Comparison of ENCODE assay signal across 17 cellular contexts in genomic region chr2:238105506-238106338, GRCh38. TPM values are rescaled to one million over a fixed set of nuclear protein-coding genes. Genes with fewer than 3 reads are reported as not detected.
DNase-seq lines count a peak whose midpoint lies in the region; ATAC-seq and TF ChIP-seq lines count a peak whose summit lies in the region.
"Had no signal": no experiment of that assay in that cellular context is flagged by ENCODE, and none has a peak within 500 bp of the region (broad histone marks: within the 10 kb centered on the region; RNA-seq: fewer than 3 reads in every experiment).

No MANE protein-coding gene starts in this region.

- H3K36me3 ChIP-seq in left lung (no peaks in the 10 kb centered on the region), prostate gland (no peaks in the 10 kb centered on the region)
- H3K36me3 ChIP-seq: ascending aorta had no signal

- H3K4me3 ChIP-seq in left lung = no peak overlapping the region
- no peak overlapping the region for H3K4me3 ChIP-seq in prostate gland
- H3K4me3 ChIP-seq: ascending aorta had no signal

- intact Hi-C loops in activated naive CD4-positive, alpha-beta T cell treated with anti-CD3 and anti-CD28 coated beads for 36 hours (cut with micrococcal nuclease) = loop anchor here (2.0 kb wide), 1 partner anchor 247 kb away; the partner anchor contains the start of gene RAMP1
- intact Hi-C loops in left lung (cut with DNase I) = no loop called here
- intact Hi-C loops in prostate gland (cut with DNase I) = no loop called here

- CTCF ChIA-PET in activated naive CD4-positive, alpha-beta T cell treated with anti-CD3 and anti-CD28 coated beads, Interleukin-2, amount 10 ng/mL, durations not matched to agents 7 days and 5 days (lab: Charles Lee) = interaction anchor here (0.9 to 1.1 kb wide), 2 partner anchors 34 to 37 kb away, joined by 3 to 4 read pairs; no protein-coding TSS in a partner anchor
- CTCF ChIA-PET in activated naive CD4-positive, alpha-beta T cell treated with anti-CD3 and anti-CD28 coated beads for 36 hours (lab: Charles Lee) = no interaction called here

- WGBS in prostate gland = 90% methylated on average over 28 of the region's 28 CpGs

- H3K36me3 Mint-ChIP-seq in activated naive CD4-positive, alpha-beta T cell treated with anti-CD3 and anti-CD28 coated beads, Interleukin-2, amount 10 ng/mL, durations not matched to agents 7 days and 5 days = no peaks in the 10 kb centered on the region
- H3K36me3 Mint-ChIP-seq in activated naive CD4-positive, alpha-beta T cell treated with anti-CD3 and anti-CD28 coated beads for 36 hours (ENCODE audit: low read depth) = no peaks in the 10 kb centered on the region
- no peaks in the 10 kb centered on the region for H3K36me3 Mint-ChIP-seq in type B pancreatic cell

- H3K27me3 Mint-ChIP-seq in activated naive CD4-positive, alpha-beta T cell treated with anti-CD3 and anti-CD28 coated beads, Interleukin-2, amount 10 ng/mL, durations not matched to agents 7 days and 5 days = peaks cover 4% of the 10 kb centered on the region
- H3K27me3 Mint-ChIP-seq in activated naive CD4-positive, alpha-beta T cell treated with anti-CD3 and anti-CD28 coated beads for 36 hours (ENCODE audit: low read depth) = no peaks in the 10 kb centered on the region
- no peaks in the 10 kb centered on the region for H3K27me3 Mint-ChIP-seq in type B pancreatic cell

- no peaks in the 10 kb centered on the region for H3K9me3 Mint-ChIP-seq in activated naive CD4-positive, alpha-beta T cell treated with anti-CD3 and anti-CD28 coated beads, Interleukin-2, amount 10 ng/mL, durations not matched to agents 7 days and 5 days
- no peaks in the 10 kb centered on the region for H3K9me3 Mint-ChIP-seq in activated naive CD4-positive, alpha-beta T cell treated with anti-CD3 and anti-CD28 coated beads for 36 hours
- H3K9me3 Mint-ChIP-seq in type B pancreatic cell = no peaks in the 10 kb centered on the region
- H3K9me3 Mint-ChIP-seq: neural crest cell had no signal

- peaks cover 22% of the 10 kb centered on the region for H3K4me1 Mint-ChIP-seq in activated naive CD4-positive, alpha-beta T cell treated with anti-CD3 and anti-CD28 coated beads, Interleukin-2, amount 10 ng/mL, durations not matched to agents 7 days and 5 days
- peaks cover 10% of the 10 kb centered on the region for H3K4me1 Mint-ChIP-seq in activated naive CD4-positive, alpha-beta T cell treated with anti-CD3 and anti-CD28 coated beads for 36 hours (ENCODE audit: low read depth)
- H3K4me1 Mint-ChIP-seq in type B pancreatic cell (ENCODE audit: unreplicated experiment) = peaks cover 3% of the 10 kb centered on the region

- TF ChIP-seq CTCF in left lung (IDR thresholded peaks at IDR 0.05) (no peak), type B pancreatic cell (conservative IDR thresholded peaks at IDR 0.05) (no peak), prostate gland (IDR thresholded peaks at IDR 0.05) (no peak)

- H3K9me3 ChIP-seq in left lung (no peaks in the 10 kb centered on the region), prostate gland (no peaks in the 10 kb centered on the region)
- H3K9me3 ChIP-seq: ascending aorta had no signal

- no peak overlapping the region for H3K4me3 Mint-ChIP-seq in activated naive CD4-positive, alpha-beta T cell treated with anti-CD3 and anti-CD28 coated beads, Interleukin-2, amount 10 ng/mL, durations not matched to agents 7 days and 5 days
- no peak overlapping the region for H3K4me3 Mint-ChIP-seq in activated naive CD4-positive, alpha-beta T cell treated with anti-CD3 and anti-CD28 coated beads for 36 hours
- H3K4me3 Mint-ChIP-seq in type B pancreatic cell = no peak overlapping the region
- H3K4me3 Mint-ChIP-seq: neural crest cell had no signal

- no peak for TF ChIP-seq POLR2A in prostate gland (IDR thresholded peaks at IDR 0.05)

- DNase-seq in activated naive CD4-positive, alpha-beta T cell treated with anti-CD3 and anti-CD28 coated beads, Interleukin-2, amount 10 ng/mL, durations not matched to agents 7 days and 5 days = peak; percentile 19
- no peak for DNase-seq in activated naive CD4-positive, alpha-beta T cell treated with anti-CD3 and anti-CD28 coated beads for 36 hours
- DNase-seq in NCI-H69 (lab: John Stamatoyannopoulos, UW) (peak; percentile 13), left lung (peak; percentile 27 to 72), type B pancreatic cell (ENCODE audit: extremely low spot score, unreplicated experiment) (peak; percentile 65), prostate gland (ENCODE audit: low spot score) (no peak)
- DNase-seq: activated CD4-positive, alpha-beta T cell treated with anti-CD3 and anti-CD28 coated beads for 48 hours; foreskin melanocyte; mesendoderm; NCI-H1105 treated with DMSO at 0.1 percent for 48 hours; SHP77 had no signal

- ATAC-seq in left lung (no peak), GM21825 (IDR thresholded peaks at IDR 0.05; ENCODE audit: unreplicated experiment) (no peak), GM21367 (IDR thresholded peaks at IDR 0.05; ENCODE audit: unreplicated experiment) (no peak)

- H3K27me3 ChIP-seq in left lung (peaks cover 0 to 34% of the 10 kb centered on the region in 2 donors), prostate gland (replicated peaks; ENCODE audit: insufficient read depth) (no peaks in the 10 kb centered on the region)
- H3K27me3 ChIP-seq: ascending aorta had no signal

- no peaks in the 10 kb centered on the region for H3K4me1 ChIP-seq in left lung
- no peaks in the 10 kb centered on the region for H3K4me1 ChIP-seq in prostate gland (replicated peaks)

- no peak overlapping the region for H3K27ac ChIP-seq in left lung
- no peak overlapping the region for H3K27ac ChIP-seq in prostate gland
- H3K27ac ChIP-seq: ascending aorta, KMS-11 had no signal

- no peak overlapping the region for H3K27ac Mint-ChIP-seq in activated naive CD4-positive, alpha-beta T cell treated with anti-CD3 and anti-CD28 coated beads, Interleukin-2, amount 10 ng/mL, durations not matched to agents 7 days and 5 days
- no peak overlapping the region for H3K27ac Mint-ChIP-seq in activated naive CD4-positive, alpha-beta T cell treated with anti-CD3 and anti-CD28 coated beads for 36 hours
- H3K27ac Mint-ChIP-seq in type B pancreatic cell = no peak overlapping the region

RNA-seq across cellular contexts. Expression of gene ESPNL, which starts 5.6 kb away (rescaled TPM):
- total RNA-seq in activated naive CD4-positive, alpha-beta T cell treated with anti-CD3 and anti-CD28 coated beads for 36 hours = under 1 TPM; 0.05 to 0.15 TPM
- total RNA-seq in left lung (under 1 TPM; 0.55 to 0.67 TPM), type B pancreatic cell (ENCODE audit: low replicate concordance) (0.12 and 0.24 TPM in 2 replicates), prostate gland (1 to 10 TPM in 1 of 2 donors, under 1 TPM in 1; 0.68 to 3.9 TPM)
- total RNA-seq: ascending aorta had no signal

RNA-seq across cellular contexts. Expression of gene KLHL30, which starts 32.7 kb away (rescaled TPM):
- total RNA-seq in activated naive CD4-positive, alpha-beta T cell treated with anti-CD3 and anti-CD28 coated beads for 36 hours = not detected
- total RNA-seq in left lung (1 to 10 TPM in 1 of 2 donors, under 1 TPM in 1; 0.96 to 1.0 TPM), type B pancreatic cell (ENCODE audit: low replicate concordance) (0.07 TPM in 1 of 2 replicates, not detected in the other), prostate gland (1 to 10 TPM in 1 of 2 donors, under 1 TPM in 1; 0.23 to 1.9 TPM)
- total RNA-seq: T-helper 2 cell treated with Interferon-gamma antibody and Interleukin-4, amounts not matched to agents 100 ng/mL and 5 ng/mL, for 36 hours had no signal

RNA-seq across cellular contexts. Expression of gene SCLY, which starts 44.9 kb away (rescaled TPM):
- 10 to 100 TPM; 46.4 to 46.7 TPM for total RNA-seq in activated naive CD4-positive, alpha-beta T cell treated with anti-CD3 and anti-CD28 coated beads for 36 hours
- total RNA-seq in left lung (10 to 100 TPM; 10.9 to 20.9 TPM), type B pancreatic cell (ENCODE audit: low replicate concordance) (21.4 and 34.5 TPM in 2 replicates), prostate gland (10 to 100 TPM; 11.5 to 16.1 TPM)

RNA-seq across cellular contexts. Expression of gene ERFE, which starts 53.0 kb away (rescaled TPM):
- under 1 TPM in 1 of 2 experiments, not detected in 1; 0.40 TPM for total RNA-seq in activated naive CD4-positive, alpha-beta T cell treated with anti-CD3 and anti-CD28 coated beads for 36 hours
- total RNA-seq in left lung (1 to 10 TPM in 1 of 2 donors, under 1 TPM in 1; 0.68 to 1.4 TPM), type B pancreatic cell (ENCODE audit: low replicate concordance) (0.29 and 3.8 TPM in 2 replicates), prostate gland (1 to 10 TPM in 1 of 2 donors, not detected in 1; 7.7 TPM)

Comparison
In these comparisons a context has a peak if more than half of its experiments do, and no peak if none do; other contexts are left out.
1. DNase-seq: peak in activated naive CD4-positive, alpha-beta T cell treated with anti-CD3 and anti-CD28 coated beads, Interleukin-2, amount 10 ng/mL, durations not matched to agents 7 days and 5 days (single experiment), NCI-H69 (single experiment), left lung (2 of 2) and type B pancreatic cell (single experiment); none in activated naive CD4-positive, alpha-beta T cell treated with anti-CD3 and anti-CD28 coated beads for 36 hours (single experiment) and prostate gland (single experiment).